In the genomic region with DNA sequence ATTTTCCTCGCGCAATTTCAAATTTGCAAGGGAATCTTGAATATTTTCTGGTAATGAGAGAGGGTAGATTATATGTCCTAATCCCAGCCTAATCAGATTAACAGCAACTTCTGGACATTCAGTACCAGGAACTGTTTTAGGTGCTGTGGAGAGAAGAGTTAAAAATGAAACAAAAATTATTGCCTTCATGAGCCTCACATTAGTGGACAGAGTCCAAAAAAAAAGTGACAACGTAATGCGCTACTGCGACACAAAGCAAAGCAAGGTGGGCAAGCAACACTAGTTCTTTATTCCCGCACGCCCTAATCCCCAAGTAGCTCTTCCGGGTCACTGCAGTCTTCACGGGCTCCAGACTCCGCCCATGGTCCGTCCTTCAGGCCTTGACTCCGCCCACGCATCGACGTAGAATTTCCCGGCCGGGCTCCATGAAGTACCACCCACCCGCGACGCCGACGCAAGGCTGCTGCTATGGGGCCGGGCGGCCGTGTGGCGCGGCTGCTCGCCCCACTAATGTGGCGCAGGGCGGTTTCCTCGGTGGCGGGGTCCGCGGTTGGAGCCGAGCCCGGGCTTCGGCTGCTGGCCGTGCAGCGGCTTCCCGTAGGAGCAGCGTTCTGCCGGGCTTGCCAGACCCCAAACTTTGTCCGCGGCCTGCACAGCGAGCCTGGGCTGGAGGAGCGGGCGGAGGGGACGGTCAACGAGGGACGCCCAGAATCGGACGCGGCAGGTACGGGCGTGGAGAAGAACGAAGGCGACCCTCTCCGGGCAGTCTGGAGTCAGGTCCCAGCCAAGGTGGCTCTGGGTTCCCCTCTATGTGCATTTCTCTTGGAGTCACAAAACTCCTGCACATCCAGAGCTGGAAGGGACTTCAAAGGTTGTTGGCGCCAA, we compare ENCODE assay signal across 8 cellular contexts. TPM values are rescaled to one million over a fixed set of nuclear protein-coding genes. Genes with fewer than 3 reads are reported as not detected.
DNase-seq lines count a peak whose midpoint lies in the region; ATAC-seq, FAIRE-seq and TF ChIP-seq lines count a peak whose summit lies in the region.

A gene (plus strand): TSS at position 455 of the 885 bp plus-strand sequence. CDS start 14 bp downstream, at position 469.

- H3K9me3 ChIP-seq in OCI-LY7 (ENCODE audit: low read length) (no peaks in the 10 kb centered on the region), endothelial cell of umbilical vein (replicated peaks; ENCODE audit: control insufficient read depth, insufficient read depth, low read length) (no peaks in the 10 kb centered on the region)

- dilution Hi-C loops in endothelial cell of umbilical vein (cut with MboI; ENCODE audit: extremely low pct_ligation_motif_present, low sequenced_read_pairs) = loop anchor here (25.0 kb wide), 1 partner anchor 213 kb away; no protein-coding TSS in a partner anchor

- TF ChIP-seq CTCF in D721Med (IDR thresholded peaks at IDR 0.05; ENCODE audit: insufficient read depth, missing control alignments) = no peak
- TF ChIP-seq CTCF in OCI-LY7 (conservative IDR thresholded peaks at IDR 0.05; ENCODE audit: low read length) = no peak
- TF ChIP-seq CTCF in endothelial cell of umbilical vein (IDR thresholded peaks at IDR 0.05; ENCODE audit: extremely low read depth in 1 of 2, insufficient read depth in 1 of 2, low read depth in 1 of 2, low read length in 2 of 2) = no peak

- H3K4me2 ChIP-seq in OCI-LY7 (ENCODE audit: low read length) (peak within 1 kb of the TSS; percentile 84), endothelial cell of umbilical vein (ENCODE audit: insufficient read depth, low read length) (peak within 1 kb of the TSS; percentile 91)

- H3K36me3 ChIP-seq in OCI-LY7 (ENCODE audit: insufficient read depth, low read length) (peaks cover 28% of the 10 kb centered on the region), endothelial cell of umbilical vein (ENCODE audit: control insufficient read depth in 2 of 2, extremely low read depth in 1 of 2, insufficient read depth in 2 of 2, low read length in 2 of 2) (no peaks in the 10 kb centered on the region)

- BruUV-seq in OCI-LY7 (replicated peaks; lab: Mats Ljungman, UMichigan) = no TSS peak
- BruUV-seq in endothelial cell of umbilical vein (replicated peaks; lab: Mats Ljungman, UMichigan) = TSS peak; percentile 89

- peak within 1 kb of the TSS; percentile 25 for H3K27ac ChIP-seq in OCI-LY7 (ENCODE audit: low read depth, low read length, poor library complexity, severe bottlenecking)
- peak within 1 kb of the TSS; percentile 32 for H3K27ac ChIP-seq in endothelial cell of umbilical vein (ENCODE audit: insufficient read depth, low read depth, low read length)

- TF ChIP-seq POLR2A in endothelial cell of umbilical vein (IDR thresholded peaks at IDR 0.05; ENCODE audit: low read depth, low read length) = peak; percentile 88

- H3K79me2 ChIP-seq in OCI-LY7 (ENCODE audit: insufficient read depth, low read depth, low read length) (peaks cover 45% of the 10 kb centered on the region), endothelial cell of umbilical vein (ENCODE audit: control insufficient read depth, insufficient read depth, low read length) (peaks cover 35% of the 10 kb centered on the region)

- H3K4me3 ChIP-seq in OCI-LY7 (ENCODE audit: low read depth, low read length, poor library complexity, severe bottlenecking) (peak within 1 kb of the TSS; percentile 89), endothelial cell of umbilical vein (replicated peaks in 1 of 3; ENCODE audit: insufficient read depth in 1 of 3, low read depth in 1 of 3, low read length in 3 of 3) (peak within 1 kb of the TSS; percentile 73 to 81 (median 75))

- peak within 1 kb of the TSS; percentile 56 for H3K9ac ChIP-seq in endothelial cell of umbilical vein (replicated peaks; ENCODE audit: extremely low read depth, insufficient read depth, low read length)

- no peaks in the 10 kb centered on the region for H3K27me3 ChIP-seq in endothelial cell of umbilical vein (ENCODE audit: control insufficient read depth in 2 of 2, insufficient read depth in 2 of 2, low read length in 2 of 2)

- H2AFZ ChIP-seq in OCI-LY7 (ENCODE audit: low read length) (peak within 1 kb of the TSS; percentile 67; the same call in 1 of the 2 replicates), endothelial cell of umbilical vein (ENCODE audit: low read depth, low read length) (peak within 1 kb of the TSS; percentile 55)

- intact Hi-C loops in OCI-LY7 (cut with micrococcal nuclease; ENCODE audit: unreplicated experiment) (no loop called here), endothelial cell of umbilical vein (cut with micrococcal nuclease) (loop anchor here (1.0 to 5.0 kb wide), 4 partner anchors 36 to 118 kb away; no protein-coding TSS in a partner anchor)

- POLR2A ChIA-PET in OCI-LY7 (lab: Charles Lee) = interaction anchor here (0.6 to 1.9 kb wide), 13 partner anchors 9 to 443 kb away, joined by 3 to 7 read pairs (median 3); no protein-coding TSS in a partner anchor
- POLR2A ChIA-PET in endothelial cell of umbilical vein (lab: Charles Lee) = no interaction called here

- ATAC-seq in GM21526 (IDR thresholded peaks at IDR 0.05; ENCODE audit: low FRiP score, unreplicated experiment) = peak; percentile 98

- DNase-seq in D721Med (ENCODE audit: insufficient read length, low spot score) (peak; percentile 65), HuH-7.5 (ENCODE audit: low spot score) (peak; percentile 82), OCI-LY7 (ENCODE audit: low spot score) (peak; percentile 98), activated T-cell treated with anti-CD3 and anti-CD28 coated beads for 1 hour (ENCODE audit: low read depth) (peak; percentile 96), endothelial cell of umbilical vein (ENCODE audit: low read depth, low spot score) (peak; percentile 98), midbrain (lab: John Stamatoyannopoulos, UW) (peak; percentile 98)
- peak; percentile 92 to 94 for DNase-seq in stimulated activated CD8-positive, alpha-beta memory T cell treated with anti-CD3 and anti-CD28 coated beads, Interleukin-2, amount 100 ng/mL, for 1 hour (ENCODE audit: low read depth in 2 of 2)

- H3K9me1 ChIP-seq in endothelial cell of umbilical vein (replicated peaks; ENCODE audit: control insufficient read depth, extremely low read depth, insufficient read depth, low read length) = no peaks in the 10 kb centered on the region

- H3K4me1 ChIP-seq in OCI-LY7 (ENCODE audit: insufficient read depth, low read length, poor library complexity, severe bottlenecking) (peaks cover 14% of the 10 kb centered on the region), endothelial cell of umbilical vein (ENCODE audit: control insufficient read depth, extremely low read depth, insufficient read depth, low read length) (peaks cover 11% of the 10 kb centered on the region)

- no peaks in the 10 kb centered on the region for H3K9me2 ChIP-seq in OCI-LY7 (ENCODE audit: insufficient read depth, low read length)

- 0 out of 2 replicates have a peak, but pooled peaks cover 8% of the 10 kb centered on the region for H4K20me1 ChIP-seq in OCI-LY7 (ENCODE audit: insufficient read depth, low read length)
- no peaks in the 10 kb centered on the region for H4K20me1 ChIP-seq in endothelial cell of umbilical vein (replicated peaks; ENCODE audit: control insufficient read depth, extremely low read depth, insufficient read depth, low read length)

- FAIRE-seq in D721Med (lab: Jason Lieb, UNC) (no peak), endothelial cell of umbilical vein (lab: Jason Lieb, UNC) (peak; percentile 96)

- CTCF ChIA-PET in OCI-LY7 (lab: Charles Lee; ENCODE audit: unreplicated experiment) (no interaction called here), endothelial cell of umbilical vein (lab: Charles Lee) (interaction anchor here (1.0 to 2.1 kb wide), 5 partner anchors 26 to 169 kb away, joined by 3 to 7 read pairs (median 4); no protein-coding TSS in a partner anchor)

TF ChIP-seq in endothelial cell of umbilical vein, 7 proteins besides CTCF, POLR2A, EP300 and RAD21:
- peak; percentile 83 for TF ChIP-seq POLR2AphosphoS5 (IDR thresholded peaks at IDR 0.05; ENCODE audit: insufficient read depth, low read depth, low read length)
- TF ChIP-seq JUN (IDR thresholded peaks at IDR 0.05; ENCODE audit: borderline replicate concordance, insufficient read depth, insufficient read length, low read depth) = no peak
- TF ChIP-seq, protein P1, sequence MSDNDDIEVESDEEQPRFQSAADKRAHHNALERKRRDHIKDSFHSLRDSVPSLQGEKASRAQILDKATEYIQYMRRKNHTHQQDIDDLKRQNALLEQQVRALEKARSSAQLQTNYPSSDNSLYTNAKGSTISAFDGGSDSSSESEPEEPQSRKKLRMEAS (IDR thresholded peaks at IDR 0.05; ENCODE audit: insufficient read depth, insufficient read length) = peak; percentile 16
- TF ChIP-seq MYC (IDR thresholded peaks at IDR 0.05; ENCODE audit: low read depth, low read length) = peak; percentile 13
- TF ChIP-seq GATA2 (IDR thresholded peaks at IDR 0.05; ENCODE audit: insufficient read depth, insufficient read length, low read depth, low read length) = no peak

RNA-seq across cellular contexts. Expression of the gene that starts here (rescaled TPM):
- 107 and 132 TPM in 2 replicates for total RNA-seq in OCI-LY7 (2014; rRNA removed; shearing (Covaris generic))
- total RNA-seq in OCI-LY7 (2022) (56.1 and 66.4 TPM in 2 replicates), endothelial cell of umbilical vein (58.4 and 62.6 TPM in 2 replicates)
- polyA plus RNA-seq in endothelial cell of umbilical vein = 53.4 and 68.0 TPM in 2 replicates
- polyA plus RNA-seq in endothelial cell of umbilical vein (2011; cell fraction: cytosol; rRNA removed) = 47.7 and 57.8 TPM in 2 replicates
- polyA plus RNA-seq in endothelial cell of umbilical vein (2011; cell fraction: nucleus; rRNA removed) = 20.9 and 26.8 TPM in 2 replicates
- polyA plus RNA-seq in endothelial cell of umbilical vein (2012) = 42.5 and 45.7 TPM in 2 replicates
- polyA minus RNA-seq in endothelial cell of umbilical vein = 22.1 and 25.1 TPM in 2 replicates
- polyA minus RNA-seq in endothelial cell of umbilical vein (2011; cell fraction: cytosol; rRNA and poly(A)+ RNA removed) = 47.5 TPM
- 6.4 and 7.0 TPM in 2 replicates for polyA minus RNA-seq in endothelial cell of umbilical vein (2011; cell fraction: nucleus; rRNA and poly(A)+ RNA removed)

Comparison
In these comparisons a context has a peak if more than half of its experiments do, and no peak if none do; other contexts are left out.
1. Peak in every context shown above with its lines: DNase-seq, ATAC-seq, H3K4me3 ChIP-seq and H3K27ac ChIP-seq.